In genomic region chr16:19513377-19514053, GRCh38 we compare ENCODE assay signal across 16 cellular contexts. TPM values are rescaled to one million over a fixed set of nuclear protein-coding genes. Genes with fewer than 3 reads are reported as not detected.
A peak's percentile ranks its signal among the peaks of the same experiment; 100 is the strongest.
DNase-seq lines count a peak whose midpoint lies in the region; ATAC-seq, FAIRE-seq and TF ChIP-seq lines count a peak whose summit lies in the region.
"Had no signal": no experiment of that assay in that cellular context is flagged by ENCODE, and none has a peak within 500 bp of the region (broad histone marks: within the 10 kb centered on the region; RNA-seq: fewer than 3 reads in every experiment).

No MANE protein-coding gene starts in this region.

- peak; percentile 44 to 64 for ATAC-seq in natural killer cell treated with Interleukin-12 subunit alpha and Interleukin-12 subunit beta and Interleukin-15 and Interleukin-18, amount 100 ng/mL, for 72 hours
- no peak for ATAC-seq in GM18498 (IDR thresholded peaks at IDR 0.05; ENCODE audit: unreplicated experiment)
- ATAC-seq: activated CD4-positive, alpha-beta T cell treated with anti-CD3 and anti-CD28 coated beads for 36 hours; stimulated activated naive CD8-positive, alpha-beta T cell treated with anti-CD3 and anti-CD28 coated beads, Interleukin-15, Interleukin-2, amounts not matched to agents 100 U/mL and 50 U/mL, for 24 hours had no signal

- H3K4me1 ChIP-seq in esophagus muscularis mucosa (peaks cover 0 to 8% (median 5%) of the 10 kb centered on the region in 4 donors), tibial artery (peaks cover 0 to 3% (median 0%) of the 10 kb centered on the region in 4 donors)
- H3K4me1 ChIP-seq in CD8-positive, alpha-beta memory T cell (ENCODE audit: insufficient read depth, low read length), result no peaks in the 10 kb centered on the region
- H3K4me1 ChIP-seq: BLaER1 had no signal

- H3K36me3 Mint-ChIP-seq in natural killer cell treated with Interleukin-12 subunit alpha and Interleukin-12 subunit beta and Interleukin-15 and Interleukin-18, amount 100 ng/mL, for 72 hours, result peaks cover 39% of the 10 kb centered on the region
- H3K36me3 Mint-ChIP-seq in CD8-positive, alpha-beta memory T cell, result peaks cover 4 to 72% (median 14%) of the 10 kb centered on the region in 3 donors

- H3K4me3 Mint-ChIP-seq in natural killer cell treated with Interleukin-12 subunit alpha and Interleukin-12 subunit beta and Interleukin-15 and Interleukin-18, amount 100 ng/mL, for 72 hours, result peak overlapping the region; percentile 38
- H3K4me3 Mint-ChIP-seq in CD8-positive, alpha-beta memory T cell, result no peak overlapping the region
- H3K4me3 Mint-ChIP-seq: activated CD4-positive, alpha-beta T cell treated with anti-CD3 and anti-CD28 coated beads for 36 hours had no signal

- H3K27ac Mint-ChIP-seq in natural killer cell treated with Interleukin-12 subunit alpha and Interleukin-12 subunit beta and Interleukin-15 and Interleukin-18, amount 100 ng/mL, for 72 hours, result peak overlapping the region in 1 of 2 donors; percentile 43
- H3K27ac Mint-ChIP-seq in CD8-positive, alpha-beta memory T cell, result peak overlapping the region in 3 of 8 donors; percentile 32 to 71 (median 52)
- H3K27ac Mint-ChIP-seq: activated CD4-positive, alpha-beta T cell treated with anti-CD3 and anti-CD28 coated beads for 36 hours had no signal

- TF ChIP-seq POLR2A in GM12892 (IDR thresholded peaks at IDR 0.05; ENCODE audit: low read depth, low read length), result no peak
- TF ChIP-seq POLR2A in esophagus muscularis mucosa (IDR thresholded peaks at IDR 0.05; ENCODE audit: low read depth), result no peak

- no peaks in the 10 kb centered on the region for H3K27me3 Mint-ChIP-seq in natural killer cell treated with Interleukin-12 subunit alpha and Interleukin-12 subunit beta and Interleukin-15 and Interleukin-18, amount 100 ng/mL, for 72 hours
- H3K27me3 Mint-ChIP-seq in CD8-positive, alpha-beta memory T cell, result no peaks in the 10 kb centered on the region
- H3K27me3 Mint-ChIP-seq: activated CD4-positive, alpha-beta T cell treated with anti-CD3 and anti-CD28 coated beads for 36 hours had no signal

- 87% methylated on average over 4 of the region's 4 CpGs for WGBS in esophagus muscularis mucosa

- H3K27ac ChIP-seq in esophagus muscularis mucosa (replicated peaks in 1 of 4) (no peak overlapping the region), tibial artery (no peak overlapping the region)
- no peak overlapping the region for H3K27ac ChIP-seq in CD8-positive, alpha-beta memory T cell (ENCODE audit: low read depth, low read length)
- H3K27ac ChIP-seq: BLaER1, SK-N-MC had no signal

- no peak overlapping the region for H3K4me3 ChIP-seq in esophagus muscularis mucosa
- H3K4me3 ChIP-seq in CD8-positive, alpha-beta memory T cell (ENCODE audit: low read length), result no peak overlapping the region
- H3K4me3 ChIP-seq in tibial artery, result no peak overlapping the region
- H3K4me3 ChIP-seq: BLaER1, SK-N-MC had no signal

- peak; percentile 9 for FAIRE-seq in GM12892 (lab: Jason Lieb, UNC)
- FAIRE-seq: astrocyte had no signal

- TF ChIP-seq CTCF in esophagus muscularis mucosa (IDR thresholded peaks at IDR 0.05), result no peak
- no peak for TF ChIP-seq CTCF in tibial artery (IDR thresholded peaks at IDR 0.05)

- POLR2A ChIA-PET in CD8-positive, alpha-beta memory T cell (lab: Charles Lee), result no interaction called here

- CTCF ChIA-PET in CD8-positive, alpha-beta memory T cell (lab: Charles Lee), result interaction anchor here (1.2 to 1.5 kb wide), 2 partner anchors 11 to 42 kb away, joined by 3 to 4 read pairs; partner anchors contain the start of gene VPS35L

- intact Hi-C loops in esophagus muscularis mucosa (cut with DNase I) (no loop called here), tibial artery (cut with DNase I; ENCODE audit: low total_unique reads) (no loop called here)

- H3K9me3 Mint-ChIP-seq in natural killer cell treated with Interleukin-12 subunit alpha and Interleukin-12 subunit beta and Interleukin-15 and Interleukin-18, amount 100 ng/mL, for 72 hours, result no peaks in the 10 kb centered on the region
- H3K9me3 Mint-ChIP-seq in CD8-positive, alpha-beta memory T cell, result no peaks in the 10 kb centered on the region

- no peaks in the 10 kb centered on the region for H3K9me3 ChIP-seq in esophagus muscularis mucosa
- H3K9me3 ChIP-seq in CD8-positive, alpha-beta memory T cell (ENCODE audit: low read length), result no peaks in the 10 kb centered on the region
- no peaks in the 10 kb centered on the region for H3K9me3 ChIP-seq in tibial artery
- H3K9me3 ChIP-seq: BLaER1, heart right ventricle had no signal

- peaks cover 12 to 66% (median 43%) of the 10 kb centered on the region in 4 donors for H3K36me3 ChIP-seq in esophagus muscularis mucosa
- H3K36me3 ChIP-seq in CD8-positive, alpha-beta memory T cell (ENCODE audit: insufficient read depth, low read length), result peaks cover 10% of the 10 kb centered on the region
- H3K36me3 ChIP-seq in tibial artery, result peaks cover 40 to 50% (median 42%) of the 10 kb centered on the region in 3 donors

- TF ChIP-seq EP300 in esophagus muscularis mucosa (IDR thresholded peaks at IDR 0.05), result no peak

- H3K4me1 Mint-ChIP-seq in natural killer cell treated with Interleukin-12 subunit alpha and Interleukin-12 subunit beta and Interleukin-15 and Interleukin-18, amount 100 ng/mL, for 72 hours (ENCODE audit: low read depth in 2 of 2), result peaks cover 14 to 26% of the 10 kb centered on the region in 2 donors
- H3K4me1 Mint-ChIP-seq in CD8-positive, alpha-beta memory T cell, result peaks cover 21 to 52% (median 26%) of the 10 kb centered on the region in 3 donors

- DNase-seq in GM12892 (ENCODE audit: insufficient read length) (no peak), OCI-M1 (lab: John Stamatoyannopoulos, UW) (peak; percentile 85), esophagus muscularis mucosa (ENCODE audit: extremely low spot score) (peak; percentile 21), NCI-H1436 treated with DMSO at 0.1 percent for 48 hours (lab: John Stamatoyannopoulos, UW) (no peak), tibial artery (no peak)
- DNase-seq in natural killer cell treated with Interleukin-12 subunit alpha and Interleukin-12 subunit beta and Interleukin-15 and Interleukin-18, amount 100 ng/mL, for 72 hours (ENCODE audit: low spot score), result no peak
- DNase-seq in CD8-positive, alpha-beta memory T cell, result no peak
- DNase-seq: activated CD4-positive, alpha-beta T cell treated with anti-CD3 and anti-CD28 coated beads for 36 hours; activated T-cell treated with anti-CD3 and anti-CD28 coated beads, Interleukin-2, amount 50 U/mL, for 48 hours; heart right ventricle; NCI-H526; stimulated activated naive CD8-positive, alpha-beta T cell treated with anti-CD3 and anti-CD28 coated beads, Interleukin-15, Interleukin-2, amounts not matched to agents 100 U/mL and 50 U/mL, for 24 hours had no signal

- H3K27me3 ChIP-seq in esophagus muscularis mucosa (no peaks in the 10 kb centered on the region), tibial artery (no peaks in the 10 kb centered on the region)
- no peaks in the 10 kb centered on the region for H3K27me3 ChIP-seq in CD8-positive, alpha-beta memory T cell (ENCODE audit: insufficient read depth, low read length, poor library complexity, severe bottlenecking)
- H3K27me3 ChIP-seq: BLaER1, heart right ventricle had no signal

RNA-seq across cellular contexts. Expression of gene GDE1, which starts 8.4 kb away (rescaled TPM):
- 16.5 TPM for polyA plus RNA-seq in GM12892 (2012; ENCODE audit: missing spikeins)
- total RNA-seq in esophagus muscularis mucosa, result 100 to 1,000 TPM in 3 of 4 donors, 10 to 100 TPM in 1; 90.9 to 124 (median 109) TPM
- 10 to 100 TPM; 26.6 to 29.3 TPM for total RNA-seq in natural killer cell treated with Interleukin-12 subunit alpha and Interleukin-12 subunit beta and Interleukin-15 and Interleukin-18, amount 100 ng/mL, for 72 hours
- 10 to 100 TPM; 27.9 to 30.5 TPM for total RNA-seq in CD8-positive, alpha-beta memory T cell
- polyA plus RNA-seq in CD8-positive, alpha-beta memory T cell, result 39.8 TPM

RNA-seq across cellular contexts. Expression of gene CCP110, which starts 10.2 kb away (rescaled TPM):
- 32.4 TPM for polyA plus RNA-seq in GM12892 (2012; ENCODE audit: missing spikeins)
- 10 to 100 TPM; 14.0 to 16.1 (median 15.1) TPM for total RNA-seq in esophagus muscularis mucosa
- 10 to 100 TPM; 19.4 to 28.9 TPM for total RNA-seq in natural killer cell treated with Interleukin-12 subunit alpha and Interleukin-12 subunit beta and Interleukin-15 and Interleukin-18, amount 100 ng/mL, for 72 hours
- 10 to 100 TPM; 30.1 to 37.4 TPM for total RNA-seq in CD8-positive, alpha-beta memory T cell
- 8.2 TPM for polyA plus RNA-seq in CD8-positive, alpha-beta memory T cell

RNA-seq across cellular contexts. Expression of gene VPS35L, which starts 42.0 kb away (rescaled TPM):
- 16.0 TPM for polyA plus RNA-seq in GM12892 (2012; ENCODE audit: missing spikeins)
- 10 to 100 TPM; 35.5 to 47.0 (median 38.1) TPM for total RNA-seq in esophagus muscularis mucosa
- 10 to 100 TPM; 41.1 to 52.6 TPM for total RNA-seq in natural killer cell treated with Interleukin-12 subunit alpha and Interleukin-12 subunit beta and Interleukin-15 and Interleukin-18, amount 100 ng/mL, for 72 hours
- 10 to 100 TPM; 37.4 to 40.2 TPM for total RNA-seq in CD8-positive, alpha-beta memory T cell
- 52.3 TPM for polyA plus RNA-seq in CD8-positive, alpha-beta memory T cell

Comparison
In these comparisons a context has a peak if more than half of its experiments do, and no peak if none do; other contexts are left out.
1. DNase-seq: peak in OCI-M1 (single experiment) and esophagus muscularis mucosa (single experiment); none in GM12892 (single experiment), natural killer cell treated with Interleukin-12 subunit alpha and Interleukin-12 subunit beta and Interleukin-15 and Interleukin-18, amount 100 ng/mL, for 72 hours (single experiment), CD8-positive, alpha-beta memory T cell (0 of 5), NCI-H1436 treated with DMSO at 0.1 percent for 48 hours (single experiment) and tibial artery (0 of 2).